Comparison of ENCODE assay signal across 1 cellular context in genomic region chr19:1085053-1085658, GRCh38.
TF ChIP-seq lines count a peak whose summit lies in the region.

No MANE protein-coding gene starts in this region.

TF ChIP-seq in GM23338, 12 proteins besides CTCF, POLR2A, EP300 and RAD21:
- TF ChIP-seq, protein P1, sequence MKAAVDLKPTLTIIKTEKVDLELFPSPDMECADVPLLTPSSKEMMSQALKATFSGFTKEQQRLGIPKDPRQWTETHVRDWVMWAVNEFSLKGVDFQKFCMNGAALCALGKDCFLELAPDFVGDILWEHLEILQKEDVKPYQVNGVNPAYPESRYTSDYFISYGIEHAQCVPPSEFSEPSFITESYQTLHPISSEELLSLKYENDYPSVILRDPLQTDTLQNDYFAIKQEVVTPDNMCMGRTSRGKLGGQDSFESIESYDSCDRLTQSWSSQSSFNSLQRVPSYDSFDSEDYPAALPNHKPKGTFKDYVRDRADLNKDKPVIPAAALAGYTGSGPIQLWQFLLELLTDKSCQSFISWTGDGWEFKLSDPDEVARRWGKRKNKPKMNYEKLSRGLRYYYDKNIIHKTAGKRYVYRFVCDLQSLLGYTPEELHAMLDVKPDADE (IDR thresholded peaks at IDR 0.05), result no peak
- TF ChIP-seq JUNB (IDR thresholded peaks at IDR 0.05; ENCODE audit: unreplicated experiment), result no peak
